32 cellular contexts compared by ENCODE assay signal in the genomic region with DNA sequence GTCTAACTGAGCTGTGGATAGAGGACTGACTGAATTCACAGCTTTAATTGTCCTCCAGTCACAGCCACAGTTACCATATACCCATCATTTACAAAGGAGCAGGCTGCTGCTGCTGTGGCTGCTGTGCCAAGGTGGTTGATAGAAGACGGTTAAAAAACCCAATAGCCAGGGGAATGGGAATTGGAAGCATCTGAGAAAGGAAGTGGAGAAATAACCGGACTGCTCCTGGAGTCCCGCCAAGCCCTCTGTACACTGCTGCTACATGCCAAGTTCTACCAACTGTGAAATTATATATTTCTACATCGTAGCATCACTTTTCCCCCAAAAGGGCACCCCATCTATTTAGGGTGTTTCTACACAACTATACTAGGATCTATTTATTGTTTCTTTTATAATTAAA.
"Had no signal": no experiment of that assay in that cellular context is flagged by ENCODE, and none has a peak within 500 bp of the region (broad histone marks: within the 10 kb centered on the region; RNA-seq: fewer than 3 reads in every experiment).

No MANE protein-coding gene starts in this region.

- ATAC-seq: activated CD4-positive, alpha-beta T cell treated with anti-CD3 and anti-CD28 coated beads for 36 hours; activated CD4-positive, CD25-positive, alpha-beta regulatory T cell treated with anti-CD3 and anti-CD28 coated beads, Interleukin-2, amount 50 U/mL, for 24 hours; activated naive CD8-positive, alpha-beta T cell treated with anti-CD3 and anti-CD28 coated beads, Interleukin-2, amount 50 U/mL, for 24 hours; Panc1; WTC11 had no signal

- H3K27ac Mint-ChIP-seq: activated CD4-positive, alpha-beta T cell treated with anti-CD3 and anti-CD28 coated beads for 36 hours; activated CD4-positive, alpha-beta T cell treated with anti-CD3 and anti-CD28 coated beads, Interleukin-2, amount 10 ng/mL, durations not matched to agents 7 days and 5 days; activated naive CD4-positive, alpha-beta T cell treated with anti-CD3 and anti-CD28 coated beads, Interleukin-2, amount 10 ng/mL, durations not matched to agents 7 days and 5 days; activated naive CD8-positive, alpha-beta T cell; activated naive CD8-positive, alpha-beta T cell treated with anti-CD3 and anti-CD28 coated beads, Interleukin-2, amount 50 U/mL, for 24 hours; T-helper 1 cell treated with Interleukin-12 subunit alpha and Interleukin-12 subunit beta and Interleukin-4 antibody, amounts not matched to agents 30 μg/mL and 1 μg/mL, for 36 hours; T-helper 2 cell treated with Interferon-gamma antibody and Interleukin-4, amounts not matched to agents 5 μg/mL and 100 μg/mL, for 36 hours; WTC11 had no signal

- DNase-seq: activated CD4-positive, alpha-beta T cell treated with anti-CD3 and anti-CD28 coated beads for 36 hours; activated CD4-positive, alpha-beta T cell treated with anti-CD3 and anti-CD28 coated beads, Interleukin-2, amount 10 ng/mL, durations not matched to agents 7 days and 5 days; activated CD4-positive, alpha-beta T cell treated with anti-CD3 and anti-CD28 coated beads, Interleukin-2, amount 50 U/mL, for 48 hours; activated CD8-positive, alpha-beta memory T cell treated with anti-CD3 and anti-CD28 coated beads, Interleukin-2, amount 50 U/mL, for 48 hours; activated effector memory CD4-positive, alpha-beta T cell treated with Interleukin-2 at 50 U/mL for 16 hours; activated naive CD4-positive, alpha-beta T cell treated with anti-CD3 and anti-CD28 coated beads, Interleukin-2, amount 10 ng/mL, durations not matched to agents 7 days and 5 days; activated naive CD8-positive, alpha-beta T cell treated with anti-CD3 and anti-CD28 coated beads, Interleukin-2, amount 50 U/mL, for 24 hours; activated T-cell treated with anti-CD3 and anti-CD28 coated beads, Interleukin-2, amount 50 U/mL, for 48 hours; anterior cingulate cortex; brain microvascular endothelial cell; central memory CD4-positive, alpha-beta T cell; Karpas-422; KBM-7; MG63; NCI-H1048; NCI-H1105 treated with DMSO at 0.1 percent for 48 hours; NCI-H1436; NCI-H1694; NCI-H1930; NCI-H2081 treated with DMSO at 0.1 percent for 48 hours; NCI-H226; NCI-H524 treated with DMSO at 0.1 percent for 48 hours; NCI-H774; RPMI8226; SHP77 treated with DMSO at 0.1 percent for 48 hours; SK-N-SH had no signal

- H3K4me3 Mint-ChIP-seq: activated CD4-positive, alpha-beta T cell treated with anti-CD3 and anti-CD28 coated beads for 36 hours; activated CD4-positive, alpha-beta T cell treated with anti-CD3 and anti-CD28 coated beads, Interleukin-2, amount 10 ng/mL, durations not matched to agents 7 days and 5 days; activated naive CD4-positive, alpha-beta T cell treated with anti-CD3 and anti-CD28 coated beads, Interleukin-2, amount 10 ng/mL, durations not matched to agents 7 days and 5 days; activated naive CD8-positive, alpha-beta T cell; activated naive CD8-positive, alpha-beta T cell treated with anti-CD3 and anti-CD28 coated beads, Interleukin-2, amount 50 U/mL, for 24 hours; T-helper 1 cell treated with Interleukin-12 subunit alpha and Interleukin-12 subunit beta and Interleukin-4 antibody, amounts not matched to agents 30 μg/mL and 1 μg/mL, for 36 hours; T-helper 2 cell treated with Interferon-gamma antibody and Interleukin-4, amounts not matched to agents 5 μg/mL and 100 μg/mL, for 36 hours; WTC11 had no signal

- H3K27me3 Mint-ChIP-seq: activated CD4-positive, alpha-beta T cell treated with anti-CD3 and anti-CD28 coated beads for 36 hours; activated CD4-positive, alpha-beta T cell treated with anti-CD3 and anti-CD28 coated beads, Interleukin-2, amount 10 ng/mL, durations not matched to agents 7 days and 5 days; activated naive CD4-positive, alpha-beta T cell treated with anti-CD3 and anti-CD28 coated beads, Interleukin-2, amount 10 ng/mL, durations not matched to agents 7 days and 5 days; activated naive CD8-positive, alpha-beta T cell; activated naive CD8-positive, alpha-beta T cell treated with anti-CD3 and anti-CD28 coated beads, Interleukin-2, amount 50 U/mL, for 24 hours had no signal

- H3K4me1 Mint-ChIP-seq: activated CD4-positive, alpha-beta T cell treated with anti-CD3 and anti-CD28 coated beads for 36 hours; activated CD4-positive, alpha-beta T cell treated with anti-CD3 and anti-CD28 coated beads, Interleukin-2, amount 10 ng/mL, durations not matched to agents 7 days and 5 days; activated naive CD4-positive, alpha-beta T cell treated with anti-CD3 and anti-CD28 coated beads, Interleukin-2, amount 10 ng/mL, durations not matched to agents 7 days and 5 days; activated naive CD8-positive, alpha-beta T cell treated with anti-CD3 and anti-CD28 coated beads, Interleukin-2, amount 50 U/mL, for 24 hours; WTC11 had no signal

- H3K36me3 Mint-ChIP-seq: activated naive CD4-positive, alpha-beta T cell treated with anti-CD3 and anti-CD28 coated beads, Interleukin-2, amount 10 ng/mL, durations not matched to agents 7 days and 5 days; activated naive CD8-positive, alpha-beta T cell; WTC11 had no signal

- H3K9me3 Mint-ChIP-seq: activated CD4-positive, alpha-beta T cell treated with anti-CD3 and anti-CD28 coated beads, Interleukin-2, amount 10 ng/mL, durations not matched to agents 7 days and 5 days; activated naive CD4-positive, alpha-beta T cell treated with anti-CD3 and anti-CD28 coated beads, Interleukin-2, amount 10 ng/mL, durations not matched to agents 7 days and 5 days; activated naive CD8-positive, alpha-beta T cell treated with anti-CD3 and anti-CD28 coated beads, Interleukin-2, amount 50 U/mL, for 24 hours; T-helper 1 cell treated with Interleukin-12 subunit alpha and Interleukin-12 subunit beta and Interleukin-4 antibody, amounts not matched to agents 30 μg/mL and 1 μg/mL, for 36 hours; T-helper 2 cell treated with Interferon-gamma antibody and Interleukin-4, amounts not matched to agents 5 μg/mL and 100 μg/mL, for 36 hours; WTC11 had no signal
